In genomic region chr11:117906710-117907109, GRCh38 we compare ENCODE assay signal across 16 cellular contexts. TPM values are rescaled to one million over a fixed set of nuclear protein-coding genes. Genes with fewer than 3 reads are reported as not detected.
DNase-seq lines count a peak whose midpoint lies in the region; ATAC-seq, FAIRE-seq and TF ChIP-seq lines count a peak whose summit lies in the region.
"Had no signal": no experiment of that assay in that cellular context is flagged by ENCODE, and none has a peak within 500 bp of the region (broad histone marks: within the 10 kb centered on the region; RNA-seq: fewer than 3 reads in every experiment).

No MANE protein-coding gene starts in this region.

- CTCF ChIA-PET in K562 (lab: Yijun Ruan, JAX; ENCODE audit: low intra/inter-chr PET ratio) = no interaction called here

- in situ Hi-C loops in K562 (cut with MboI) = no loop called here

- H3K79me2 ChIP-seq in K562 (ENCODE audit: control insufficient read depth, insufficient read depth, low read length) = peaks cover 8% of the 10 kb centered on the region; the same call in 2 of the 3 replicates

- H3K9me1 ChIP-seq in K562 (ENCODE audit: control insufficient read depth, insufficient read depth, low read length) = no peaks in the 10 kb centered on the region

- no peaks in the 10 kb centered on the region for H3K79me1 ChIP-seq in mesenchymal stem cell (replicated peaks; ENCODE audit: low read length, poor library complexity, severe bottlenecking)

- no TSS peak for BruUV-seq in K562 (replicated peaks; lab: Mats Ljungman, UMichigan)

- H3K27ac ChIP-seq in K562 (ENCODE audit: extremely low read depth, low read depth, low read length) = no peak overlapping the region
- H3K27ac ChIP-seq in mesenchymal stem cell (ENCODE audit: low read length, poor library complexity, severe bottlenecking) = peak overlapping the region; percentile 3
- H3K27ac ChIP-seq: HL-60, SJSA1 had no signal

- H3K9ac ChIP-seq in K562 (ENCODE audit: insufficient read depth in 1 of 2, low read depth in 2 of 2, low read length in 2 of 2) (no peak overlapping the region), mesenchymal stem cell (ENCODE audit: low read length) (no peak overlapping the region)

- no peak overlapping the region for H3K4ac ChIP-seq in mesenchymal stem cell (ENCODE audit: low read depth in 1 of 2, low read length in 2 of 2)

- TF ChIP-seq CTCF in K562 (IDR thresholded peaks at IDR 0.05 in 2 of 3, conservative IDR thresholded peaks at IDR 0.05 in 1 of 3; ENCODE audit: insufficient read depth in 2 of 3, low read depth in 1 of 3, low read length in 3 of 3) = no peak

- TF ChIP-seq EP300 in K562 (IDR thresholded peaks at IDR 0.05; ENCODE audit: low read length) = no peak

- H2BK120ac ChIP-seq in mesenchymal stem cell (ENCODE audit: low read depth, low read length) = no peak overlapping the region

- no peak overlapping the region for H2BK5ac ChIP-seq in mesenchymal stem cell (ENCODE audit: low read depth, low read length, poor library complexity, severe bottlenecking)

- intact Hi-C loops in K562 (cut with micrococcal nuclease) = loop anchor here (5.0 kb wide), 2 partner anchors 89 to 146 kb away; no protein-coding TSS in a partner anchor

- no peaks in the 10 kb centered on the region for H3K9me3 ChIP-seq in K562 (replicated peaks; ENCODE audit: control insufficient read depth, insufficient read depth, low read depth, low read length)
- H3K9me3 ChIP-seq in mesenchymal stem cell (ENCODE audit: control insufficient read depth, low read length) = no peaks in the 10 kb centered on the region
- H3K9me3 ChIP-seq: Caco-2, MG63, SJSA1 had no signal

- H2AK5ac ChIP-seq in mesenchymal stem cell (ENCODE audit: low read length, severe bottlenecking) = no peak overlapping the region

- peaks cover 6 to 8% of the 10 kb centered on the region in 2 experiments; a peak in 3 of 5 replicates for H3K27me3 ChIP-seq in K562 (ENCODE audit: control insufficient read depth in 2 of 2, insufficient read depth in 2 of 2, low read length in 2 of 2)
- H3K27me3 ChIP-seq in mesenchymal stem cell (ENCODE audit: control insufficient read depth in 1 of 2, insufficient read depth in 1 of 2, low read length in 2 of 2) = peaks cover 10 to 15% of the 10 kb centered on the region in 2 experiments
- H3K27me3 ChIP-seq: MG63, SJSA1 had no signal

- no peak overlapping the region for H3K18ac ChIP-seq in mesenchymal stem cell (ENCODE audit: low read depth in 1 of 2, low read length in 2 of 2)

- TF ChIP-seq POLR2A in K562 (conservative IDR thresholded peaks at IDR 0.05) = no peak

- H4K91ac ChIP-seq in mesenchymal stem cell (ENCODE audit: low read length) = no peak overlapping the region

- POLR2A ChIA-PET in K562 (lab: Yijun Ruan, JAX) = interaction anchor here (0.6 to 1.6 kb wide), 8 partner anchors 10 to 1152 kb away, joined by 3 to 10 read pairs (median 4); no protein-coding TSS in a partner anchor

- 50% methylated on average over 4 of the region's 4 CpGs for WGBS in K562 (ENCODE audit: insufficient coverage, low coverage, missing lambda C conversion rate)
- whole genome bisulfite sequencing in mesenchymal stem cell = 75% methylated on average over 4 of the region's 4 CpGs

- FAIRE-seq in K562 (lab: Jason Lieb, UNC) = no peak
- FAIRE-seq: GM12878 had no signal

- H2BK15ac ChIP-seq in mesenchymal stem cell (ENCODE audit: low read depth, poor library complexity, severe bottlenecking) = no peak overlapping the region

- TF ChIP-seq RAD21 in K562 (CRISPR knock-in tag; conservative IDR thresholded peaks at IDR 0.05 in 1 of 2, IDR thresholded peaks at IDR 0.05 in 1 of 2) = no peak

- H3K36me3 ChIP-seq in K562 (ENCODE audit: control insufficient read depth, insufficient read depth, low read length) = no peaks in the 10 kb centered on the region
- H3K36me3 ChIP-seq in mesenchymal stem cell (ENCODE audit: control insufficient read depth in 1 of 2, insufficient read depth in 2 of 2, low read depth in 1 of 2, low read length in 2 of 2) = no peaks in the 10 kb centered on the region
- H3K36me3 ChIP-seq: MG63, SJSA1 had no signal

- H2BK12ac ChIP-seq in mesenchymal stem cell (ENCODE audit: low read length in 2 of 2) = peak overlapping the region in 1 of 2 experiments; percentile 51

- ATAC-seq in K562 (no peak), HG03432 (IDR thresholded peaks at IDR 0.05; ENCODE audit: unreplicated experiment) (no peak)

- H2AFZ ChIP-seq in K562 (ENCODE audit: low read depth, low read length) (peak overlapping the region; percentile 78; the same call in 1 of the 2 replicates), mesenchymal stem cell (ENCODE audit: low read depth, low read length) (no peak overlapping the region)

- H3K4me3 ChIP-seq in K562 (no peak overlapping the region), mesenchymal stem cell (ENCODE audit: insufficient read depth in 1 of 2, low read depth in 1 of 2, low read length in 2 of 2) (no peak overlapping the region)
- H3K4me3 ChIP-seq: GM12878, SJSA1 had no signal

- H4K8ac ChIP-seq in mesenchymal stem cell (ENCODE audit: low read length) = no peak overlapping the region

- H3K4me1 ChIP-seq in K562 (replicated peaks in 1 of 2; ENCODE audit: control insufficient read depth in 2 of 2, insufficient read depth in 2 of 2, low read length in 2 of 2) = peaks cover 35 to 36% of the 10 kb centered on the region in 2 experiments; a peak in 4 of 5 replicates
- peaks cover 17% of the 10 kb centered on the region for H3K4me1 ChIP-seq in mesenchymal stem cell (ENCODE audit: control insufficient read depth, insufficient read depth, low read depth, low read length)
- H3K4me1 ChIP-seq: SJSA1 had no signal

- peak; percentile 5 for DNase-seq in activated effector memory CD4-positive, alpha-beta T cell treated with anti-CD3 and anti-CD28 coated beads, Interleukin-2, amount 50 U/mL, for 16 hours
- no peak for DNase-seq in activated effector memory CD4-positive, alpha-beta T cell treated with Interleukin-2 at 50 U/mL for 16 hours
- no peak for DNase-seq in K562 (ENCODE audit: extremely low read depth in 1 of 4, low spot score in 3 of 4)
- no peak for DNase-seq in mesenchymal stem cell
- DNase-seq in NCI-H187 treated with DMSO at 0.1 percent for 48 hours (lab: John Stamatoyannopoulos, UW) = no peak
- no peak for DNase-seq in SHP77 (lab: John Stamatoyannopoulos, UW)
- DNase-seq in NCI-H1105 (lab: John Stamatoyannopoulos, UW) = no peak
- DNase-seq: KG1 had no signal

- no peaks in the 10 kb centered on the region; the same call in 1 of the 2 replicates for H4K20me1 ChIP-seq in K562 (replicated peaks; ENCODE audit: control insufficient read depth, insufficient read depth, low read length)

- no peak overlapping the region for H3K23ac ChIP-seq in mesenchymal stem cell (ENCODE audit: low read length in 2 of 2)

- no peak overlapping the region for H3K14ac ChIP-seq in mesenchymal stem cell (ENCODE audit: low read length in 2 of 2)

- H3K4me2 ChIP-seq in K562 (ENCODE audit: insufficient read depth, low read length) (peak overlapping the region; percentile 91), mesenchymal stem cell (ENCODE audit: low read length, poor library complexity, severe bottlenecking) (no peak overlapping the region)

RNA-seq across cellular contexts. Expression of gene TMPRSS13, which starts 22.5 kb away (rescaled TPM):
- 1.1 TPM in 2 replicates for total RNA-seq in K562 (2011; cell fraction: chromatin; rRNA removed; ENCODE audit: low replicate concordance)
- total RNA-seq in K562 (2011; cell fraction: nucleolus; rRNA removed) = 0.33 and 0.66 TPM in 2 replicates
- 0.46 and 0.59 TPM in 2 replicates for total RNA-seq in K562 (2011; cell fraction: nucleoplasm; rRNA removed)
- total RNA-seq in K562 (2014; rRNA removed) (0.08 and 0.27 TPM in 2 replicates), K562 (2014; rRNA removed; fragmentation: Illumina TruSeq; extraction: Trizol) (0.15 TPM in 1 of 2 replicates, not detected in the other), K562 (2015; rRNA removed; fragmentation: Illumina TruSeq; extraction: Trizol) (0.14 and 0.19 TPM in 2 replicates), K562 (2021) (0.29 and 0.34 TPM in 2 replicates)
- polyA plus RNA-seq in K562 (2011; rRNA removed) (0.25 and 0.37 TPM in 2 replicates), K562 (2014; fragmentation: Illumina TruSeq; extraction: Trizol) (0.13 and 0.24 TPM in 2 replicates), K562 (2014; fragmentation: Nextera tagmentation; extraction: Ambion mirVana) (under 1 TPM; 0.11 to 0.13 TPM), K562 (2014; rRNA removed) (0.23 and 0.25 TPM in 2 replicates)
- polyA plus RNA-seq in K562 (2011; cell fraction: cytosol; rRNA removed) = 0.24 and 0.46 TPM in 2 replicates
- polyA plus RNA-seq in K562 (2011; cell fraction: nucleus; rRNA removed) = 1.2 and 1.7 TPM in 2 replicates
- 0.29 and 0.48 TPM in 2 replicates for polyA plus RNA-seq in K562 (2012)
- polyA minus RNA-seq in K562 (2011; rRNA and poly(A)+ RNA removed) = 0.21 TPM in 2 replicates
- 0.48 TPM in 1 of 2 replicates, not detected in the other for polyA minus RNA-seq in K562 (2011; cell fraction: cytosol; rRNA and poly(A)+ RNA removed)
- polyA minus RNA-seq in K562 (2011; cell fraction: nucleus; rRNA and poly(A)+ RNA removed) = 0.40 and 0.44 TPM in 2 replicates
- not detected for polyA plus RNA-seq in mesenchymal stem cell (2013, experiment 1 of 2)
- not detected for polyA plus RNA-seq in mesenchymal stem cell (2013, experiment 2 of 2)
- total RNA-seq: G401, RPMI7951, SJSA1 had no signal

RNA-seq across cellular contexts. Expression of gene FXYD6, which starts 30.3 kb away (rescaled TPM):
- total RNA-seq in K562 (2011; cell fraction: chromatin; rRNA removed; ENCODE audit: low replicate concordance) = not detected in 2 replicates
- total RNA-seq in K562 (2011; cell fraction: nucleolus; rRNA removed) = not detected in 2 replicates
- total RNA-seq in K562 (2011; cell fraction: nucleoplasm; rRNA removed) = not detected in 2 replicates
- total RNA-seq in K562 (2014; rRNA removed) (not detected in 2 replicates), K562 (2014; rRNA removed; fragmentation: Illumina TruSeq; extraction: Trizol) (not detected in 2 replicates), K562 (2015; rRNA removed; fragmentation: Illumina TruSeq; extraction: Trizol) (not detected in 2 replicates), K562 (2021) (0.27 and 0.35 TPM in 2 replicates)
- polyA plus RNA-seq in K562 (2011; rRNA removed) (not detected in 2 replicates), K562 (2014; fragmentation: Illumina TruSeq; extraction: Trizol) (not detected in 2 replicates), K562 (2014; fragmentation: Nextera tagmentation; extraction: Ambion mirVana) (not detected), K562 (2014; rRNA removed) (0.07 TPM in 1 of 2 replicates, not detected in the other)
- 0.06 TPM in 1 of 2 replicates, not detected in the other for polyA plus RNA-seq in K562 (2011; cell fraction: cytosol; rRNA removed)
- 0.11 TPM in 1 of 2 replicates, not detected in the other for polyA plus RNA-seq in K562 (2011; cell fraction: nucleus; rRNA removed)
- polyA plus RNA-seq in K562 (2012) = 0.07 and 0.14 TPM in 2 replicates
- 0.18 TPM in 1 of 2 replicates, not detected in the other for polyA minus RNA-seq in K562 (2011; rRNA and poly(A)+ RNA removed)
- polyA minus RNA-seq in K562 (2011; cell fraction: cytosol; rRNA and poly(A)+ RNA removed) = not detected in 2 replicates
- polyA minus RNA-seq in K562 (2011; cell fraction: nucleus; rRNA and poly(A)+ RNA removed) = not detected in 2 replicates
- 52.5 TPM for polyA plus RNA-seq in mesenchymal stem cell (2013, experiment 1 of 2)
- 53.1 TPM for polyA plus RNA-seq in mesenchymal stem cell (2013, experiment 2 of 2)
- total RNA-seq: G401 had no signal
